8 cellular contexts compared by ENCODE assay signal in genomic region chrX:103356023-103356798, GRCh38. TPM values are rescaled to one million over a fixed set of nuclear protein-coding genes. Genes with fewer than 3 reads are reported as not detected.
DNase-seq lines count a peak whose midpoint lies in the region; ATAC-seq and TF ChIP-seq lines count a peak whose summit lies in the region.

A gene with protein sequence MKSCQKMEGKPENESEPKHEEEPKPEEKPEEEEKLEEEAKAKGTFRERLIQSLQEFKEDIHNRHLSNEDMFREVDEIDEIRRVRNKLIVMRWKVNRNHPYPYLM (plus strand): TSS chrX:103356506. CDS start chrX:103357685, 1,179 bp downstream.

- CTCF ChIA-PET in activated naive CD4-positive, alpha-beta T cell treated with anti-CD3 and anti-CD28 coated beads for 36 hours (lab: Charles Lee) = interaction anchor here (0.6 to 0.7 kb wide), 2 partner anchors 202 to 781 kb away, joined by 3 to 5 read pairs; no protein-coding TSS in a partner anchor

- peaks cover 4% of the 10 kb centered on the region for H3K27me3 ChIP-seq in adipocyte (replicated peaks; ENCODE audit: control insufficient read depth, insufficient read depth, low read length)

- intact Hi-C loops in activated naive CD4-positive, alpha-beta T cell treated with anti-CD3 and anti-CD28 coated beads for 36 hours (cut with micrococcal nuclease) = loop anchor here (5.0 kb wide), 1 partner anchor 106 kb away; no protein-coding TSS in a partner anchor
- intact Hi-C loops in head of caudate nucleus (cut with DNase I) = no loop called here

- peak within 1 kb of the TSS; percentile 95 for H3K9ac ChIP-seq in adipocyte (ENCODE audit: low read length)

- peaks cover 6% of the 10 kb centered on the region for H3K36me3 ChIP-seq in adipocyte (ENCODE audit: control insufficient read depth, insufficient read depth, low read length, severe bottlenecking)

- H3K9me3 Mint-ChIP-seq in activated naive CD4-positive, alpha-beta T cell treated with anti-CD3 and anti-CD28 coated beads for 36 hours = no peaks in the 10 kb centered on the region
- peaks cover 3% of the 10 kb centered on the region for H3K9me3 Mint-ChIP-seq in neural crest cell

- H3K4me1 ChIP-seq in adipocyte (ENCODE audit: control insufficient read depth, insufficient read depth, low read length) = no peaks in the 10 kb centered on the region

- H3K9me3 ChIP-seq in adipocyte (ENCODE audit: control insufficient read depth, low read length) = no peaks in the 10 kb centered on the region

- ATAC-seq in HG03175 (IDR thresholded peaks at IDR 0.05; ENCODE audit: unreplicated experiment) = no peak

- H3K27me3 Mint-ChIP-seq in activated naive CD4-positive, alpha-beta T cell treated with anti-CD3 and anti-CD28 coated beads for 36 hours (ENCODE audit: low read depth) = no peaks in the 10 kb centered on the region
- no peaks in the 10 kb centered on the region for H3K27me3 Mint-ChIP-seq in neural crest cell (ENCODE audit: low read depth)

- peak within 1 kb of the TSS; percentile 81 for H3K4me3 Mint-ChIP-seq in activated naive CD4-positive, alpha-beta T cell treated with anti-CD3 and anti-CD28 coated beads for 36 hours
- H3K4me3 Mint-ChIP-seq in neural crest cell = peak within 1 kb of the TSS; percentile 99

- peak within 1 kb of the TSS; percentile 89 for H3K4me3 ChIP-seq in adipocyte (ENCODE audit: low read length)

- TF ChIP-seq CTCF in neural crest cell (conservative IDR thresholded peaks at IDR 0.05) = no peak

- peaks cover 7% of the 10 kb centered on the region for H3K4me1 Mint-ChIP-seq in activated naive CD4-positive, alpha-beta T cell treated with anti-CD3 and anti-CD28 coated beads for 36 hours (ENCODE audit: low read depth)
- peaks cover 20% of the 10 kb centered on the region for H3K4me1 Mint-ChIP-seq in neural crest cell

- DNase-seq in activated naive CD4-positive, alpha-beta T cell treated with anti-CD3 and anti-CD28 coated beads for 36 hours = no peak
- DNase-seq in activated naive CD4-positive, alpha-beta T cell treated with Interleukin-2 at 50 U/mL for 16 hours = no peak
- DNase-seq in NCI-H2107 (lab: John Stamatoyannopoulos, UW) (peak; percentile 37), adipocyte (ENCODE audit: low read depth) (peak; percentile 84), head of caudate nucleus (peak in 40 of 42 donors; percentile 20 to 74 (median 46)), neural crest cell (ENCODE audit: low read depth, low spot score) (peak; percentile 19)
- DNase-seq in stimulated activated naive CD4-positive, alpha-beta T cell treated with Interleukin-2 at 50 U/mL for 16 hours (lab: John Stamatoyannopoulos, UW) = no peak

- peaks cover 2% of the 10 kb centered on the region for H3K36me3 Mint-ChIP-seq in activated naive CD4-positive, alpha-beta T cell treated with anti-CD3 and anti-CD28 coated beads for 36 hours (ENCODE audit: low read depth)
- peaks cover 8% of the 10 kb centered on the region for H3K36me3 Mint-ChIP-seq in neural crest cell (ENCODE audit: low read depth)

- no peak within 1 kb of the TSS for H3K27ac Mint-ChIP-seq in activated naive CD4-positive, alpha-beta T cell treated with anti-CD3 and anti-CD28 coated beads for 36 hours
- peak within 1 kb of the TSS; percentile 99 for H3K27ac Mint-ChIP-seq in neural crest cell (ENCODE audit: unreplicated experiment)

RNA-seq across cellular contexts. Expression of the gene that starts here (rescaled TPM):
- 1 to 10 TPM; 3.2 to 3.5 TPM for total RNA-seq in activated naive CD4-positive, alpha-beta T cell treated with anti-CD3 and anti-CD28 coated beads for 36 hours
- total RNA-seq in neural crest cell = 42.8 and 46.4 TPM in 2 replicates

Comparison
In these comparisons a context has a peak if more than half of its experiments do, and no peak if none do; other contexts are left out.
1. DNase-seq: peak in NCI-H2107 (single experiment), adipocyte (single experiment), head of caudate nucleus (40 of 42) and neural crest cell (single experiment); none in activated naive CD4-positive, alpha-beta T cell treated with anti-CD3 and anti-CD28 coated beads for 36 hours (single experiment), activated naive CD4-positive, alpha-beta T cell treated with Interleukin-2 at 50 U/mL for 16 hours (single experiment) and stimulated activated naive CD4-positive, alpha-beta T cell treated with Interleukin-2 at 50 U/mL for 16 hours (single experiment).